Comparison of ENCODE assay signal across 19 cellular contexts in the genomic region with DNA sequence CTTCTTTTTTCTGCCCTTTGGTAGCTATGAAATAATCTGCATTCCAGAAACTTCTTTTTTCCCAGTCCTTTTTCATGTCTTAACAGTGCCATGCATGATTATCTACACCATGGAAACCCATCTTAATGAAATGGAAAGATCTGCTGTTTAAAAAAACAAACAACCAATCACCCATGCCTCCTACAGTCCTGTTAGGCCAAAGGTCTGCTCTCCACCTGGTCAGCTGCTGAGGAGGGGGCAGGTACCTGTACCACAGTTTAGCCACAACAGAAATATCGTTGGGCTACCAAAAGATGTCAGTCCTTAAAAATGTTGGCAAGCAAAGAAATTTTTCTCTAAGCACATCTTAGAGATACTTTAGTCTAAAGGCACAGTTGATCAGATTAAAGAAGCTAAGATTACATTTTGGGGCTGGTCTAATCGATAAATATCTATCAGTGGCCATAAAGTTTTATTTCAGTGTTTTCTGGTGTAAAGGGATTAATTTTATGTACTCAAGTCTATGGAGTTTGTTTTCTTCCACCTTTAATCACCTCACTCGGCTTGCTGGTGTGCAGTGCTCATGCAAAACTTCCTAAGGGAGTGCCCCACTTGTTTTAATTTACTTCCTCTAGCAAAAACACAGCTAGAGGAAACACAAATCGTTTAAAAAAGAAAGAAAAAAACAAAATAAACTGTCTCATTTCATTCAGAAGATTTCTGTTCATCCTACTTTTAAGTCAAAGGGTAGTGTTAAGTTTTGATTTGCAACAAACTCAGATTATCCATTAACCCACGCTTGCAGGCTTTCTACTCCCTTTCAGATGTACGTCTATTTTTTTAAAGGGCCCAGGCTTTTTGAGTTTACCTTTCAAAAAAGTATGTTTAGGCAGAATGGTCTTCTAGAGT.
DNase-seq lines count a peak whose midpoint lies in the region; ATAC-seq and TF ChIP-seq lines count a peak whose summit lies in the region.
"Had no signal": no experiment of that assay in that cellular context is flagged by ENCODE, and none has a peak within 500 bp of the region (broad histone marks: within the 10 kb centered on the region; RNA-seq: fewer than 3 reads in every experiment).

No MANE protein-coding gene starts in this region.

- no peak for TF ChIP-seq EP300 in transverse colon (IDR thresholded peaks at IDR 0.05; ENCODE audit: low read depth)

- WGBS in transverse colon (ENCODE audit: low coverage in 1 of 2), 2 donors, result 28 to 32% methylated on average over 6 of the region's 6 CpGs

- TF ChIP-seq POLR2A in transverse colon (IDR thresholded peaks at IDR 0.05), result no peak

- H3K27ac ChIP-seq in transverse colon, result peak overlapping the region; percentile 38 to 66 (median 44)
- H3K27ac ChIP-seq: 22Rv1, C4-2B, parathyroid adenoma, SJSA1, tibial artery had no signal

- H3K9ac ChIP-seq in mucosa of stomach (ENCODE audit: low read length), result peak overlapping the region; percentile 36
- H3K9ac ChIP-seq: parathyroid adenoma had no signal

- no peak for ATAC-seq in GM21723 (IDR thresholded peaks at IDR 0.05; ENCODE audit: unreplicated experiment)
- ATAC-seq: effector memory CD8-positive, alpha-beta T cell had no signal

- no peak for TF ChIP-seq CTCF in epithelial cell of proximal tubule (conservative IDR thresholded peaks at IDR 0.05; ENCODE audit: low read depth, low read length)
- no peak for TF ChIP-seq CTCF in transverse colon (IDR thresholded peaks at IDR 0.05)

- intact Hi-C loops in transverse colon (cut with DNase I; ENCODE audit: low total_unique reads), result loop anchor here (10.0 kb wide), 1 partner anchor 185 kb away; no protein-coding TSS in a partner anchor

- H3K36me3 ChIP-seq in mucosa of stomach (ENCODE audit: control insufficient read depth, insufficient read depth, low read length), result no peaks in the 10 kb centered on the region
- no peaks in the 10 kb centered on the region for H3K36me3 ChIP-seq in transverse colon
- H3K36me3 ChIP-seq: SJSA1, tibial artery had no signal

- H3K4me1 ChIP-seq in mucosa of stomach (ENCODE audit: control insufficient read depth, insufficient read depth, low read length), result peaks cover 18% of the 10 kb centered on the region
- peaks cover 0 to 10% (median 5%) of the 10 kb centered on the region in 4 donors for H3K4me1 ChIP-seq in transverse colon
- H3K4me1 ChIP-seq: parathyroid adenoma, SJSA1 had no signal

- DNase-seq in NCI-H526 (lab: John Stamatoyannopoulos, UW) (peak; percentile 5 to 18), NCI-H526 treated with DMSO at 0.1 percent for 48 hours (lab: John Stamatoyannopoulos, UW) (no peak), epithelial cell of proximal tubule (ENCODE audit: low read depth) (peak; percentile 18), transverse colon (no peak), NCI-H510A treated with DMSO at 0.1 percent for 48 hours (lab: John Stamatoyannopoulos, UW) (no peak)
- no peak for DNase-seq in central memory CD4-positive, alpha-beta T cell
- DNase-seq: activated CD4-positive, alpha-beta T cell treated with anti-CD3 and anti-CD28 coated beads for 1 hour; activated effector memory CD4-positive, alpha-beta T cell treated with anti-CD3 and anti-CD28 coated beads, Interleukin-2, amount 50 U/mL, for 16 hours; amygdala; effector memory CD8-positive, alpha-beta T cell; IMR-90; NCI-H2029; tibial artery had no signal

- H3K27me3 ChIP-seq in mucosa of stomach (ENCODE audit: control insufficient read depth, insufficient read depth, low read length), result no peaks in the 10 kb centered on the region
- no peaks in the 10 kb centered on the region for H3K27me3 ChIP-seq in transverse colon
- H3K27me3 ChIP-seq: tibial artery had no signal

- in situ Hi-C loops in transverse colon (cut with MboI; ENCODE audit: low pct_ligation_motif_present in 1 of 4, low pct_unique_long_range_greater_than_20kb in 1 of 4, low sequenced_read_pairs in 3 of 4), result loop anchor here (10.0 to 25.0 kb wide), 4 partner anchors 138 to 688 kb away; no protein-coding TSS in a partner anchor

- H3K9me3 ChIP-seq in mucosa of stomach (ENCODE audit: control insufficient read depth, low read length) (no peaks in the 10 kb centered on the region), transverse colon (no peaks in the 10 kb centered on the region)
- H3K9me3 ChIP-seq: SJSA1, tibial artery had no signal

- H3K4me3 ChIP-seq in epithelial cell of proximal tubule (ENCODE audit: low read depth, low read length) (peak overlapping the region; percentile 14), mucosa of stomach (ENCODE audit: low read length) (no peak overlapping the region), transverse colon (no peak overlapping the region)
- H3K4me3 ChIP-seq: SJSA1, tibial artery had no signal

Comparison
In these comparisons a context has a peak if more than half of its experiments do, and no peak if none do; other contexts are left out.
1. DNase-seq: peak in NCI-H526 (2 of 2) and epithelial cell of proximal tubule (single experiment); none in NCI-H526 treated with DMSO at 0.1 percent for 48 hours (single experiment), transverse colon (single experiment), central memory CD4-positive, alpha-beta T cell (single experiment) and NCI-H510A treated with DMSO at 0.1 percent for 48 hours (single experiment).